In genomic region chr16:6576646-6577045, GRCh38 we compare ENCODE assay signal across 20 cellular contexts.
DNase-seq lines count a peak whose midpoint lies in the region; ATAC-seq and TF ChIP-seq lines count a peak whose summit lies in the region.
"Had no signal": no experiment of that assay in that cellular context is flagged by ENCODE, and none has a peak within 500 bp of the region (broad histone marks: within the 10 kb centered on the region; RNA-seq: fewer than 3 reads in every experiment).

No MANE protein-coding gene starts in this region.

- H3K9me2 ChIP-seq in SK-N-SH = no peaks in the 10 kb centered on the region

- H3K27me3 ChIP-seq in SK-N-SH (ENCODE audit: insufficient read depth) = no peaks in the 10 kb centered on the region
- H3K27me3 ChIP-seq: BLaER1 had no signal

- peaks cover 12% of the 10 kb centered on the region for H3K4me1 Mint-ChIP-seq in nephron progenitor cell
- H3K4me1 Mint-ChIP-seq: B cell; CD4-positive, CD25-positive, alpha-beta regulatory T cell had no signal

- H3K4me3 ChIP-seq in SK-N-SH (ENCODE audit: low read depth in 2 of 2, low read length in 1 of 2) = no peak overlapping the region
- H3K4me3 ChIP-seq: BLaER1, HAP-1 had no signal

- no peak overlapping the region for H3K4me3 Mint-ChIP-seq in nephron progenitor cell
- H3K4me3 Mint-ChIP-seq: B cell; CD4-positive, CD25-positive, alpha-beta regulatory T cell; CD8-positive, alpha-beta T cell; HFFc6 had no signal

- H3K79me2 ChIP-seq in SK-N-SH (ENCODE audit: insufficient read depth) = no peaks in the 10 kb centered on the region

- CTCF ChIA-PET in SK-N-SH (lab: Yijun Ruan, JAX) = no interaction called here

- POLR2A ChIA-PET in SK-N-SH (lab: Yijun Ruan, JAX) = no interaction called here

- H3K36me3 Mint-ChIP-seq in nephron progenitor cell (ENCODE audit: low read depth) = no peaks in the 10 kb centered on the region
- H3K36me3 Mint-ChIP-seq: CD4-positive, CD25-positive, alpha-beta regulatory T cell; CD8-positive, alpha-beta T cell had no signal

- no peaks in the 10 kb centered on the region for H3K36me3 ChIP-seq in SK-N-SH (replicated peaks in 1 of 2; ENCODE audit: control insufficient read depth in 1 of 2, insufficient read depth in 2 of 2, low read length in 1 of 2)
- H3K36me3 ChIP-seq: BLaER1, HAP-1 had no signal

- H3K27ac Mint-ChIP-seq in nephron progenitor cell = peak overlapping the region; percentile 70
- H3K27ac Mint-ChIP-seq: B cell; CD8-positive, alpha-beta T cell; HFFc6 had no signal

- ATAC-seq in SK-N-SH treated with all-trans-retinoic acid at 6 μM for 48 hours = no peak
- ATAC-seq: CD8-positive, alpha-beta T cell had no signal

- TF ChIP-seq CTCF in SK-N-SH (IDR thresholded peaks at IDR 0.05) (no peak), nephron progenitor cell (IDR thresholded peaks at IDR 0.05) (no peak)

- no peak for TF ChIP-seq EP300 in SK-N-SH (IDR thresholded peaks at IDR 0.05; ENCODE audit: borderline replicate concordance in 1 of 2, low read depth in 1 of 2, low read length in 1 of 2)

- H3F3A ChIP-seq in SK-N-SH (replicated peaks; ENCODE audit: insufficient read depth) = no peaks in the 10 kb centered on the region

- H4K20me1 ChIP-seq in SK-N-SH (ENCODE audit: insufficient read depth) = no peaks in the 10 kb centered on the region
- H4K20me1 ChIP-seq: BLaER1 had no signal

- no peak overlapping the region for H3K4me2 ChIP-seq in SK-N-SH
- H3K4me2 ChIP-seq: BLaER1 had no signal

- no peaks in the 10 kb centered on the region for H3K9me3 ChIP-seq in SK-N-SH
- H3K9me3 ChIP-seq: BLaER1, Caco-2, HAP-1 had no signal

- TF ChIP-seq RAD21 in SK-N-SH (IDR thresholded peaks at IDR 0.05; ENCODE audit: low read length) = no peak

- H3K9ac ChIP-seq in SK-N-SH = no peak overlapping the region
- H3K9ac ChIP-seq: BLaER1 had no signal

- H3K27me3 Mint-ChIP-seq in nephron progenitor cell (ENCODE audit: low read depth, poor library complexity) = peaks cover 14% of the 10 kb centered on the region
- H3K27me3 Mint-ChIP-seq: B cell had no signal

- no peak overlapping the region for H2AFZ ChIP-seq in SK-N-SH (ENCODE audit: low read depth)

- H3K9me3 Mint-ChIP-seq in nephron progenitor cell = no peaks in the 10 kb centered on the region

- H3K27ac ChIP-seq in SK-N-SH (ENCODE audit: low read depth in 2 of 2, low read length in 1 of 2) = no peak overlapping the region
- H3K27ac ChIP-seq: 22Rv1, BLaER1, C4-2B had no signal

- 32% methylated on average over 3 of the region's 3 CpGs for WGBS in SK-N-SH (ENCODE audit: low lambda C conversion rate)

- H3K4me1 ChIP-seq in SK-N-SH (ENCODE audit: control insufficient read depth in 1 of 2, insufficient read depth in 2 of 2, low read depth in 1 of 2, low read length in 1 of 2) = peaks cover 0 to 6% of the 10 kb centered on the region in 2 experiments; a peak in 1 of 4 replicates
- H3K4me1 ChIP-seq: BLaER1, Caco-2, HAP-1 had no signal

- DNase-seq in NCI-H1694 (lab: John Stamatoyannopoulos, UW) = peak; percentile 5
- DNase-seq in NCI-H1694 treated with DMSO at 0.1 percent for 48 hours (lab: John Stamatoyannopoulos, UW) = no peak
- DNase-seq in SK-N-SH = peak; percentile 5
- DNase-seq in nephron progenitor cell = no peak
- DNase-seq in hepatic stellate cell (ENCODE audit: low spot score) = no peak
- DNase-seq in DMS 273 treated with DMSO at 0.1 percent for 48 hours (lab: John Stamatoyannopoulos, UW) = no peak
- DNase-seq: Caco-2; CD4-positive, CD25-positive, alpha-beta regulatory T cell; CD8-positive, alpha-beta T cell; DMS79; EL; GF-D8; GOT3; HFFc6 had no signal

TF ChIP-seq in SK-N-SH, 30 proteins besides CTCF, POLR2A, EP300 and RAD21:
- TF ChIP-seq RXRA (IDR thresholded peaks at IDR 0.05; ENCODE audit: borderline replicate concordance, low read depth) (no peak), USF1 (IDR thresholded peaks at IDR 0.05; ENCODE audit: borderline replicate concordance, low read depth) (no peak), MXI1 (IDR thresholded peaks at IDR 0.05; ENCODE audit: low read depth, low read length) (no peak), IRF3 (IDR thresholded peaks at IDR 0.05; ENCODE audit: low read depth, low read length) (no peak), EZH2phosphoT487 (IDR thresholded peaks at IDR 0.05; ENCODE audit: borderline replicate concordance, low read depth) (no peak)

TF ChIP-seq in SK-N-SH treated with all-trans-retinoic acid at 6 μM for 48 hours, 23 proteins besides CTCF, POLR2A, EP300 and RAD21 (continues in another document):
- TF ChIP-seq PPARA (CRISPR knock-in tag; IDR thresholded peaks at IDR 0.05; ENCODE audit: borderline replicate concordance) = no peak
- TF ChIP-seq CREB5 (CRISPR knock-in tag; IDR thresholded peaks at IDR 0.05; ENCODE audit: low read depth) = no peak
- TF ChIP-seq CSRNP3 (CRISPR knock-in tag; IDR thresholded peaks at IDR 0.05) = no peak
- TF ChIP-seq ZNF8 (CRISPR knock-in tag; IDR thresholded peaks at IDR 0.05) = no peak
- TF ChIP-seq ZNF565 (CRISPR knock-in tag; conservative IDR thresholded peaks at IDR 0.05; ENCODE audit: low read depth) = no peak
- no peak for TF ChIP-seq ISL1 (CRISPR knock-in tag; IDR thresholded peaks at IDR 0.05)
- TF ChIP-seq RARB (CRISPR knock-in tag; IDR thresholded peaks at IDR 0.05) = no peak
- TF ChIP-seq POU6F1 (CRISPR knock-in tag; IDR thresholded peaks at IDR 0.05; ENCODE audit: borderline replicate concordance, low read depth) = no peak
- TF ChIP-seq ZC3H10 (CRISPR knock-in tag; IDR thresholded peaks at IDR 0.05) = no peak
- no peak for TF ChIP-seq ESRRG (CRISPR knock-in tag; IDR thresholded peaks at IDR 0.05)
- TF ChIP-seq SNAI2 (CRISPR knock-in tag; IDR thresholded peaks at IDR 0.05) = no peak
- no peak for TF ChIP-seq ZNF70 (CRISPR knock-in tag; IDR thresholded peaks at IDR 0.05)
- no peak for TF ChIP-seq GLIS3 (CRISPR knock-in tag; IDR thresholded peaks at IDR 0.05)
- no peak for TF ChIP-seq TSHZ2 (CRISPR knock-in tag; IDR thresholded peaks at IDR 0.05)
- TF ChIP-seq ZFP30 (CRISPR knock-in tag; IDR thresholded peaks at IDR 0.05) = no peak
- TF ChIP-seq TOX (CRISPR knock-in tag; IDR thresholded peaks at IDR 0.05; ENCODE audit: borderline replicate concordance) = no peak
- TF ChIP-seq ZFP3 (CRISPR knock-in tag; IDR thresholded peaks at IDR 0.05) = no peak
- no peak for TF ChIP-seq OSR1 (CRISPR knock-in tag; IDR thresholded peaks at IDR 0.05)

Comparison
In these comparisons a context has a peak if more than half of its experiments do, and no peak if none do; other contexts are left out.
1. DNase-seq: peak in NCI-H1694 (single experiment) and SK-N-SH (single experiment); none in NCI-H1694 treated with DMSO at 0.1 percent for 48 hours (single experiment), nephron progenitor cell (single experiment), hepatic stellate cell (single experiment) and DMS 273 treated with DMSO at 0.1 percent for 48 hours (single experiment).